Comparison of ENCODE assay signal across 8 cellular contexts in genomic region chr2:240569523-240569997, GRCh38. TPM values are rescaled to one million over a fixed set of nuclear protein-coding genes. Genes with fewer than 3 reads are reported as not detected.
DNase-seq lines count a peak whose midpoint lies in the region; TF ChIP-seq lines count a peak whose summit lies in the region.

No MANE protein-coding gene starts in this region.

- POLR2A ChIA-PET in MCF 10A (lab: Yijun Ruan, JAX) = interaction anchor here (0.7 to 2.1 kb wide), 6 partner anchors 9 to 271 kb away, joined by 3 to 48 read pairs (median 8); partner anchors contain the start of genes CAPN10 and DUSP28

- TSS peak; percentile 47 for BruUV-seq in MCF 10A (replicated peaks; lab: Mats Ljungman, UMichigan)

- no peaks in the 10 kb centered on the region for H3K27me3 Mint-ChIP-seq in MCF 10A (ENCODE audit: insufficient read depth, unreplicated experiment)
- H3K27me3 Mint-ChIP-seq in mesothelial cell of epicardium (ENCODE audit: low read depth) = no peaks in the 10 kb centered on the region

- CTCF ChIA-PET in MCF 10A (lab: Yijun Ruan, JAX) = interaction anchor here (0.5 to 1.2 kb wide), 3 partner anchors 10 to 282 kb away, joined by 3 to 6 read pairs (median 4); no protein-coding TSS in a partner anchor

- intact Hi-C loops in MCF 10A (cut with micrococcal nuclease) = loop anchor here (5.0 kb wide), 1 partner anchor 57 kb away; no protein-coding TSS in a partner anchor

- peak overlapping the region; percentile 78 for H3K4me3 Mint-ChIP-seq in MCF 10A (ENCODE audit: unreplicated experiment)
- peak overlapping the region; percentile 71 for H3K4me3 Mint-ChIP-seq in mesothelial cell of epicardium

- H3K9me3 Mint-ChIP-seq in MCF 10A (ENCODE audit: unreplicated experiment) = no peaks in the 10 kb centered on the region
- H3K9me3 Mint-ChIP-seq in mesothelial cell of epicardium = no peaks in the 10 kb centered on the region

- TF ChIP-seq CTCF in MCF 10A (IDR thresholded peaks at IDR 0.05; ENCODE audit: unreplicated experiment) = no peak
- no peak for TF ChIP-seq CTCF in mesothelial cell of epicardium (IDR thresholded peaks at IDR 0.05; ENCODE audit: unreplicated experiment)

- DNase-seq in activated gamma-delta T cell treated with Interleukin-2 at 50 U/mL for 16 hours (peak; percentile 3), activated gamma-delta T cell (lab: John Stamatoyannopoulos, UW) (no peak), MCF 10A (ENCODE audit: unreplicated experiment) (no peak), mesothelial cell of epicardium (ENCODE audit: low spot score in 2 of 2, unreplicated experiment in 2 of 2) (peak; percentile 10 to 40), ureter (ENCODE audit: low spot score) (peak; percentile 51), NCI-H146 treated with DMSO at 0.1 percent for 48 hours (lab: John Stamatoyannopoulos, UW; ENCODE audit: unreplicated experiment) (no peak)
- DNase-seq in effector CD8-positive, alpha-beta T cell (lab: John Stamatoyannopoulos, UW) = no peak
- no peak for DNase-seq in activated CD4-positive, alpha-beta T cell treated with anti-CD3 and anti-CD28 coated beads for 48 hours

- peaks cover 4% of the 10 kb centered on the region for H3K36me3 Mint-ChIP-seq in MCF 10A (ENCODE audit: insufficient read depth, unreplicated experiment)
- H3K36me3 Mint-ChIP-seq in mesothelial cell of epicardium = no peaks in the 10 kb centered on the region

- peaks cover 25% of the 10 kb centered on the region for H3K4me1 Mint-ChIP-seq in MCF 10A (ENCODE audit: insufficient read depth, unreplicated experiment)
- H3K4me1 Mint-ChIP-seq in mesothelial cell of epicardium = peaks cover 28% of the 10 kb centered on the region

- no peak overlapping the region for H3K27ac Mint-ChIP-seq in MCF 10A (ENCODE audit: low read depth, unreplicated experiment)
- H3K27ac Mint-ChIP-seq in mesothelial cell of epicardium = no peak overlapping the region

RNA-seq across cellular contexts. Expression of gene RNPEPL1, which starts 1.3 kb away (rescaled TPM):
- total RNA-seq in MCF 10A (2022) = 31.5 and 33.7 TPM in 2 replicates
- total RNA-seq in mesothelial cell of epicardium = 26.4 to 28.3 TPM (median 28.3 TPM) in 3 replicates
- 57.3 TPM for total RNA-seq in ureter

RNA-seq across cellular contexts. Expression of gene DUSP28, which starts 9.4 kb away (rescaled TPM):
- total RNA-seq in MCF 10A (2022) = 3.8 and 5.2 TPM in 2 replicates
- 4.3 to 6.2 TPM (median 5.9 TPM) in 3 replicates for total RNA-seq in mesothelial cell of epicardium
- total RNA-seq in ureter = 6.2 TPM

RNA-seq across cellular contexts. Expression of gene ANKMY1, which starts 11.8 kb away (rescaled TPM):
- total RNA-seq in MCF 10A (2022) (19.5 and 22.2 TPM in 2 replicates), mesothelial cell of epicardium (25.9 to 29.8 TPM (median 27.3 TPM) in 3 replicates), ureter (52.8 TPM)

RNA-seq across cellular contexts. Expression of gene CAPN10, which starts 17.0 kb away (rescaled TPM):
- total RNA-seq in MCF 10A (2022) (27.6 and 35.2 TPM in 2 replicates), mesothelial cell of epicardium (58.3 to 60.3 TPM (median 58.6 TPM) in 3 replicates), ureter (34.4 TPM)

RNA-seq across cellular contexts. Expression of gene GPR35, which starts 55.7 kb away (rescaled TPM):
- total RNA-seq in MCF 10A (2022) (0.42 and 0.81 TPM in 2 replicates), mesothelial cell of epicardium (5.4 to 6.0 TPM (median 6.0 TPM) in 3 replicates), ureter (1.6 TPM)

Comparison
In these comparisons a context has a peak if more than half of its experiments do, and no peak if none do; other contexts are left out.
1. DNase-seq: peak in activated gamma-delta T cell treated with Interleukin-2 at 50 U/mL for 16 hours (single experiment), mesothelial cell of epicardium (2 of 2) and ureter (single experiment); none in activated gamma-delta T cell (single experiment), MCF 10A (single experiment), effector CD8-positive, alpha-beta T cell (single experiment), activated CD4-positive, alpha-beta T cell treated with anti-CD3 and anti-CD28 coated beads for 48 hours (single experiment) and NCI-H146 treated with DMSO at 0.1 percent for 48 hours (single experiment).